Comparison of ENCODE assay signal across 26 cellular contexts in genomic region chr3:161337311-161337710, GRCh38. TPM values are rescaled to one million over a fixed set of nuclear protein-coding genes. Genes with fewer than 3 reads are reported as not detected.
"Had no signal": no experiment of that assay in that cellular context is flagged by ENCODE, and none has a peak within 500 bp of the region (broad histone marks: within the 10 kb centered on the region; RNA-seq: fewer than 3 reads in every experiment).

No MANE protein-coding gene starts in this region.

- FAIRE-seq: keratinocyte, pancreas had no signal

- H3K4me1 ChIP-seq: lower lobe of right lung, pancreas, testis, vagina had no signal

- ATAC-seq: activated CD4-positive, alpha-beta T cell treated with anti-CD3 and anti-CD28 coated beads for 36 hours; activated naive CD4-positive, alpha-beta T cell treated with anti-CD3 and anti-CD28 coated beads, Interleukin-2, amount 50 U/mL, for 72 hours; activated T-helper 17 cell treated with anti-CD3 and anti-CD28 coated beads, Interleukin-2, amount 50 U/mL, for 72 hours; heart left ventricle; lower lobe of right lung; mucosa of descending colon; pancreas; right cardiac atrium; WTC11 had no signal

- DNase-seq: activated CD4-positive, alpha-beta T cell treated with anti-CD3 and anti-CD28 coated beads for 36 hours; activated CD4-positive, alpha-beta T cell treated with anti-CD3 and anti-CD28 coated beads, Interleukin-2, amount 50 U/mL, for 4 hours; activated CD8-positive, alpha-beta memory T cell treated with anti-CD3 and anti-CD28 coated beads for 24 hours; activated CD8-positive, alpha-beta memory T cell treated with anti-CD3 and anti-CD28 coated beads, Interleukin-2, amount 50 U/mL, for 4 hours; activated T-cell treated with anti-CD3 and anti-CD28 coated beads, Interleukin-2, amount 50 U/mL, for 24 hours; aorta; heart left ventricle; lower lobe of right lung; mesendoderm; mucosa of descending colon; nephron progenitor cell; pancreas; right cardiac atrium; stimulated activated CD4-positive, alpha-beta T cell treated with anti-CD3 and anti-CD28 coated beads, Interleukin-2, amount 100 ng/mL, for 24 hours; stimulated activated naive CD4-positive, alpha-beta T cell; testis had no signal

- H3K27me3 ChIP-seq: heart left ventricle, pancreas, testis, vagina had no signal

- H3K36me3 ChIP-seq: heart left ventricle, lower lobe of right lung, pancreas, vagina had no signal

- H3K9me3 ChIP-seq: heart left ventricle, lower lobe of right lung, mucosa of descending colon, pancreas, testis, vagina had no signal

- H3K27ac ChIP-seq: heart left ventricle, lower lobe of right lung, pancreas, skin epidermis, testis, vagina had no signal

- H3K4me3 ChIP-seq: heart left ventricle, lower lobe of right lung, mucosa of descending colon, pancreas, skin epidermis, testis, vagina had no signal

RNA-seq across cellular contexts. Expression of gene SPTSSB, which starts 34.0 kb away (rescaled TPM):
- total RNA-seq: activated CD4-positive, alpha-beta T cell treated with anti-CD3 and anti-CD28 coated beads for 36 hours; activated naive CD4-positive, alpha-beta T cell treated with anti-CD3 and anti-CD28 coated beads, Interleukin-2, amount 50 U/mL, for 72 hours; activated T-helper 17 cell treated with anti-CD3 and anti-CD28 coated beads, Interleukin-2, amount 50 U/mL, for 72 hours; chondrocyte; epithelial cell of proximal tubule; fibroblast of villous mesenchyme; lower lobe of right lung; pulmonary artery endothelial cell; testis had no signal
